ENCODE assay signal across 28 cellular contexts in the genomic region with DNA sequence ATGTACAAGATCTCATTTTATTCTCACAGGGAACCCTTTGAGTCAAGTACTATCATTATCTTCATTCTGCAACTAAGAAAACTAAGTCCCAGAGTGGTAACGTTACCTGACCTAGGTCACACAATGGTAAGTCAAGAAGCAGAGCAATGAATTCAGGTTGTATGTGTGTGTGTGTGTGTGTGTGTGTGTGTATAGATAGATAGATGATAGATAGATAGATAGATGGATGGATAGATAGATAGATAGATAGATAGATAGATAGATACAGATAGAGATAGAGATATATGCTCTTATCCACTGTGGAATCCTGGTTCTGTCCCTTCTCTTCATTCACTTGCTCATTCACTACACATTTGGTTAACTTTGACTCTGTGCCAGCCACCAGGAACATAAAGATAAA.
"Had no signal": no experiment of that assay in that cellular context is flagged by ENCODE, and none has a peak within 500 bp of the region (broad histone marks: within the 10 kb centered on the region; RNA-seq: fewer than 3 reads in every experiment).

No MANE protein-coding gene starts in this region.

- H3K4me3 ChIP-seq: colonic mucosa, coronary artery, dorsolateral prefrontal cortex, esophagus muscularis mucosa, esophagus squamous epithelium, gastrocnemius medialis, gastroesophageal sphincter, heart left ventricle, heart right ventricle had no signal

- FAIRE-seq: colon, endometrium, endothelial cell of umbilical vein, frontal cortex had no signal

- DNase-seq: colonic mucosa; cortex of kidney; dermis blood vessel endothelial cell; dorsolateral prefrontal cortex; effector CD4-positive, alpha-beta T cell; effector CD8-positive, alpha-beta T cell; effector memory CD4-positive, alpha-beta T cell; effector memory CD8-positive, alpha-beta T cell; endodermal cell; erythroblast; esophagus squamous epithelium; foreskin fibroblast; foreskin keratinocyte; foreskin melanocyte; gastrocnemius medialis; glutamatergic neuron; head of caudate nucleus; heart left ventricle; heart right ventricle had no signal

- H3K9me3 ChIP-seq: colonic mucosa, esophagus muscularis mucosa, esophagus squamous epithelium, gastrocnemius medialis, gastroesophageal sphincter, heart left ventricle, heart right ventricle had no signal

- H3K27ac ChIP-seq: colonic mucosa, coronary artery, dorsolateral prefrontal cortex, epithelial cell of prostate, esophagus muscularis mucosa, esophagus squamous epithelium, foreskin keratinocyte, gastrocnemius medialis, gastroesophageal sphincter, heart left ventricle, heart right ventricle had no signal

- H3K4me1 ChIP-seq: colonic mucosa, esophagus muscularis mucosa, esophagus squamous epithelium, foreskin keratinocyte, gastrocnemius medialis, gastroesophageal sphincter had no signal

- H3K36me3 ChIP-seq: colonic mucosa, esophagus muscularis mucosa, esophagus squamous epithelium, gastrocnemius medialis, gastroesophageal sphincter, heart left ventricle, heart right ventricle had no signal

- H3K27me3 ChIP-seq: colonic mucosa, esophagus muscularis mucosa, esophagus squamous epithelium, gastrocnemius medialis, gastroesophageal sphincter had no signal

- ATAC-seq: effector memory CD8-positive, alpha-beta T cell; esophagus mucosa; foreskin keratinocyte; gastrocnemius medialis; gastroesophageal sphincter; heart left ventricle; heart right ventricle had no signal
